In genomic region chr13:111271186-111271698, GRCh38 we compare ENCODE assay signal across 19 cellular contexts. TPM values are rescaled to one million over a fixed set of nuclear protein-coding genes. Genes with fewer than 3 reads are reported as not detected.
"Had no signal": no experiment of that assay in that cellular context is flagged by ENCODE, and none has a peak within 500 bp of the region (broad histone marks: within the 10 kb centered on the region; RNA-seq: fewer than 3 reads in every experiment).

No MANE protein-coding gene starts in this region.

- ATAC-seq: activated T-cell treated with anti-CD3 and anti-CD28 coated beads, Interleukin-2, amount 50 U/mL, for 72 hours had no signal

- H2AFZ ChIP-seq: hepatocyte had no signal

- H3K27ac Mint-ChIP-seq: activated T-cell treated with anti-CD3 and anti-CD28 coated beads, Interleukin-2, amount 50 U/mL, for 72 hours; mesothelial cell of epicardium; progenitor cell of endocrine pancreas had no signal

- H3K4me3 Mint-ChIP-seq: activated T-cell treated with anti-CD3 and anti-CD28 coated beads, Interleukin-2, amount 50 U/mL, for 72 hours; mesothelial cell of epicardium had no signal

- H3K4me2 ChIP-seq: hepatocyte, SK-N-SH had no signal

- H3K4me3 ChIP-seq: coronary artery, hepatocyte, sigmoid colon had no signal

- H3K9ac ChIP-seq: SK-N-SH had no signal

- H3K27me3 Mint-ChIP-seq: progenitor cell of endocrine pancreas had no signal

- H3K4me1 Mint-ChIP-seq: mesothelial cell of epicardium had no signal

- DNase-seq: activated CD4-positive, alpha-beta T cell treated with anti-CD3 and anti-CD28 coated beads, Interleukin-2, amount 50 U/mL, for 48 hours; activated CD4-positive, CD25-positive, alpha-beta regulatory T cell; activated T-cell treated with anti-CD3 and anti-CD28 coated beads, Interleukin-2, amount 50 U/mL, for 72 hours; effector CD8-positive, alpha-beta T cell; kidney glomerular epithelial cell; Right ventricle myocardium superior; sigmoid colon; SK-N-SH; stimulated activated CD4-positive, alpha-beta T cell treated with anti-CD3 and anti-CD28 coated beads, Interleukin-4, amount 100 ng/mL, for 24 hours; trophoblast cell had no signal

- H3K79me2 ChIP-seq: hepatocyte had no signal

- H3K27me3 ChIP-seq: ascending aorta, hepatocyte, neutrophil, sigmoid colon had no signal

- H3K9me3 Mint-ChIP-seq: activated T-cell treated with anti-CD3 and anti-CD28 coated beads, Interleukin-2, amount 50 U/mL, for 72 hours; mesothelial cell of epicardium had no signal

- H3K27ac ChIP-seq: hepatocyte, neutrophil, sigmoid colon had no signal

- H3K9me3 ChIP-seq: ascending aorta, neutrophil, sigmoid colon, SK-N-SH had no signal

RNA-seq across cellular contexts. Expression of gene TEX29, which starts 49.2 kb away (rescaled TPM):
- total RNA-seq: ascending aorta, lower leg skin, myocyte, Right ventricle myocardium superior, subcutaneous adipose tissue had no signal
